In the genomic region with DNA sequence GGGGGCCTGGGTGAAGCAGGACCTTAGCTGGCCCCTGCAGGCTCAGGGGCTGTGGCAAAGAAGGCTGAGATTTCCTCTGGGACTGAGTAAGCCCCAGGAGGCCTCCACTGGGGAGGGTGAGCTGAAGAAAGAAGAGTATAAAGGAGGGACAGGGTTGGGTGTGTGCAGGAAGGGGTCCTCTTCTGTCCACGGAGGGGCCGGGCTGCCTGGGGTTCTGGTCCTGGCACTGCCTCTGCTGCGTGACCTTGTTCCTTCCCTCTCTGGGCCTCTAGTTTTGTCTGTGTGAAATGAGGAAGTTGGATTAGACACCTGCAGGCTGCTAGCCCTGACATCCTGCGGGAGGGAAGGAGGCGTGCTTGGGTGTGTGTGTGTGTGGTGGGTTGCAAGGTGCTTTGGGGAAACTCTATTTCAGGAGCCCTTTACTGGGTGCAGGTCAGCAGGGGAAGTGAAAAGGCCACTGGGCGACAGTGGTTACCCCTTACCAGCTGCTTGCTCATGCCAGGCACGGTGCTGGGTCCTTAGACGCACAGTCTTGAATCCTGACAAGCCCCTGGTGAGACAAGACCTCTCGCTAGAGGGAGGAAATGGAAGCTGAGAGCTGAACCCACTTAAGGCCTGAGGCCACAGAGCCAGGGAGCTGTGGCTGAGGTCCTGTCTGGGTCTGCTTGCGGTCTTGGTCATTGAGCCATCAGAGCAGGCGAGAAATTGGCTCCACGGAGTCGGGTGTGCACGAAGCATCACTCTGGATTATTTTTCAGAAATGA, we compare ENCODE assay signal across 7 cellular contexts.
DNase-seq lines count a peak whose midpoint lies in the region; ATAC-seq, FAIRE-seq and TF ChIP-seq lines count a peak whose summit lies in the region.

No MANE protein-coding gene starts in this region.

- H3K4me1 ChIP-seq in kidney (ENCODE audit: control insufficient read depth in 1 of 2, insufficient read depth in 1 of 2, low read depth in 1 of 2, low read length in 2 of 2), result peaks cover 8 to 22% of the 10 kb centered on the region in 2 donors

- TF ChIP-seq CTCF in kidney (IDR thresholded peaks at IDR 0.05; ENCODE audit: borderline replicate concordance, extremely low read depth, insufficient read depth) (no peak), lower leg skin (IDR thresholded peaks at IDR 0.05) (no peak)

- H3K27ac ChIP-seq in kidney (ENCODE audit: low read depth in 2 of 2, low read length in 2 of 2), result no peak overlapping the region

- FAIRE-seq in kidney (lab: Jason Lieb, UNC), result no peak

- H3K36me3 ChIP-seq in kidney (ENCODE audit: control insufficient read depth in 1 of 2, insufficient read depth in 2 of 2, low read length in 2 of 2), result peaks cover 0 to 3% of the 10 kb centered on the region in 2 donors

- TF ChIP-seq POLR2A in lower leg skin (IDR thresholded peaks at IDR 0.05), result no peak

- H3K9me3 ChIP-seq in kidney (ENCODE audit: control insufficient read depth in 1 of 2, low read length in 2 of 2), result no peaks in the 10 kb centered on the region

- H3K9ac ChIP-seq in kidney (ENCODE audit: low read length in 2 of 2), result peak overlapping the region in 1 of 2 donors; percentile 78

- WGBS in lower leg skin, 2 donors, result 61 to 63% methylated on average over 14 of the region's 14 CpGs

- intact Hi-C loops in kidney (cut with DNase I) (no loop called here), lower leg skin (cut with DNase I; ENCODE audit: low total_unique reads) (loop anchor here (10.0 kb wide), 1 partner anchor 148 kb away; no protein-coding TSS in a partner anchor)

- ATAC-seq in GM18909 (IDR thresholded peaks at IDR 0.05; ENCODE audit: poor library complexity, unreplicated experiment) (peak; percentile 74), HG02610 (IDR thresholded peaks at IDR 0.05; ENCODE audit: unreplicated experiment) (peak; percentile 79)

- peak; percentile 67 to 83 for DNase-seq in NOMO-1 (lab: John Stamatoyannopoulos, UW; ENCODE audit: unreplicated experiment in 2 of 2)
- DNase-seq in kidney, result peak; percentile 72
- no peak for DNase-seq in lower leg skin (ENCODE audit: low spot score in 2 of 2)
- no peak for DNase-seq in NCI-H2196 treated with DMSO at 0.1 percent for 48 hours (lab: John Stamatoyannopoulos, UW; ENCODE audit: unreplicated experiment)
- no peak for DNase-seq in NCI-H510A treated with DMSO at 0.1 percent for 48 hours (lab: John Stamatoyannopoulos, UW)

- H3K4me3 ChIP-seq in kidney (ENCODE audit: low read length in 2 of 2) (no peak overlapping the region), lower leg skin (ENCODE audit: low read depth, poor library complexity, severe bottlenecking) (no peak overlapping the region)

Comparison
In these comparisons a context has a peak if more than half of its experiments do, and no peak if none do; other contexts are left out.
1. DNase-seq: peak in NOMO-1 (2 of 2) and kidney (single experiment); none in lower leg skin (0 of 2), NCI-H2196 treated with DMSO at 0.1 percent for 48 hours (single experiment) and NCI-H510A treated with DMSO at 0.1 percent for 48 hours (single experiment).